Comparison of ENCODE assay signal across 9 cellular contexts in the genomic region with DNA sequence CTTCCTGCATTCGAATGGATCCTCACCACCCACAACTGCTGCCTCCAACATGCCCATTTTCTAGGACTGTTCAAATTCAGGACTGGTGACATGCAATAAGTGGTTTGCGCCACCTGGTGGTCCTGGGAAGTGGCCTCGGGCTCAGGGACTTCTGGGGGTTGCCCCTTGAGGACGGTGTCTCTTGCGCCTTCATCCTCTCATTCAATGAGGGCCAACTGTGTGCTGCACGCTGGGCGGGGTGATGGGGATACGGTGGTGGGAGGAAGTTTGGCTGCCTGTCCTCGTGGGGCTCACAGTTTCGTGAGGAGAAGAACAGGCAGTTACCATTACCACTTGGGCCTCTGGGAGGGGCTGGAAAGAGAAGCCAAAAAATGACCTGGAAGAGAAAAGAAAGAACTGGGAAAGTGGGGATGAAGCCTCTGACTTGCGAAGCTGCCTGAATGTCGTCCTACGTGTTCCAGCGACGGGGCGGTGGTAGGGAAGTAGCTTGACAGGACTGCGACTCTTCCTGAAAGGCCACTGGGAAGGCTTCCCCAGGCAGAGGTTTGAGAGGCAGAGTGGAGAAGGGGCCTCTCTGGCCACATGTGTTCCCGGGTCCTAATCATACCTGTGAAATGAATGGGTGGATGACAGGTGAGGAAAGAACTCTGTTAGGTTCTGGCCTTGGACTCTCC. TPM values are rescaled to one million over a fixed set of nuclear protein-coding genes. Genes with fewer than 3 reads are reported as not detected.
DNase-seq lines count a peak whose midpoint lies in the region; FAIRE-seq and TF ChIP-seq lines count a peak whose summit lies in the region.
"Had no signal": no experiment of that assay in that cellular context is flagged by ENCODE, and none has a peak within 500 bp of the region (broad histone marks: within the 10 kb centered on the region; RNA-seq: fewer than 3 reads in every experiment).

No MANE protein-coding gene starts in this region.

- no peak overlapping the region for H3K4me3 ChIP-seq in HFF-Myc (replicated peaks; ENCODE audit: low read depth, low read length)
- H3K4me3 ChIP-seq in mesendoderm (ENCODE audit: low read length), result no peak overlapping the region

- H4K5ac ChIP-seq in mesendoderm (ENCODE audit: low read length), result no peak overlapping the region

- H3K9me3 Mint-ChIP-seq in activated CD4-positive, alpha-beta memory T cell treated with anti-CD3 and anti-CD28 coated beads, Interleukin-2, amount 10 ng/mL, durations not matched to agents 7 days and 5 days, result no peaks in the 10 kb centered on the region

- POLR2A ChIA-PET in activated CD4-positive, alpha-beta memory T cell treated with anti-CD3 and anti-CD28 coated beads, Interleukin-2, amount 10 ng/mL, durations not matched to agents 7 days and 5 days (lab: Charles Lee), result no interaction called here

- no peak overlapping the region for H2BK120ac ChIP-seq in mesendoderm (ENCODE audit: low read depth, low read length)

- no peak overlapping the region for H2BK5ac ChIP-seq in mesendoderm (ENCODE audit: low read length)

- no peaks in the 10 kb centered on the region for H3K36me3 ChIP-seq in mesendoderm (ENCODE audit: control insufficient read depth, insufficient read depth, low read length)

- H2AK5ac ChIP-seq in mesendoderm (ENCODE audit: low read length), result no peak overlapping the region

- no peaks in the 10 kb centered on the region for H3K79me2 ChIP-seq in mesendoderm (ENCODE audit: control insufficient read depth, insufficient read depth, low read length)

- H3K18ac ChIP-seq in mesendoderm (ENCODE audit: low read length), result no peak overlapping the region

- H3K4me3 Mint-ChIP-seq in activated CD4-positive, alpha-beta memory T cell treated with anti-CD3 and anti-CD28 coated beads, Interleukin-2, amount 10 ng/mL, durations not matched to agents 7 days and 5 days, result no peak overlapping the region

- peak overlapping the region; percentile 18 for H3K23ac ChIP-seq in mesendoderm (ENCODE audit: low read length)

- no peak overlapping the region for H2BK15ac ChIP-seq in mesendoderm (replicated peaks; ENCODE audit: low read depth)

- CTCF ChIA-PET in activated CD4-positive, alpha-beta memory T cell treated with anti-CD3 and anti-CD28 coated beads, Interleukin-2, amount 10 ng/mL, durations not matched to agents 7 days and 5 days (lab: Charles Lee), result interaction anchor here (0.7 to 1.6 kb wide), 3 partner anchors 58 to 124 kb away, joined by 3 to 10 read pairs (median 8); no protein-coding TSS in a partner anchor

- no peak overlapping the region for H3K56ac ChIP-seq in mesendoderm (ENCODE audit: low read length)

- H3K4ac ChIP-seq in mesendoderm (ENCODE audit: low read depth, low read length), result no peak overlapping the region

- no peak overlapping the region for H3K9ac ChIP-seq in mesendoderm (ENCODE audit: low read length)

- WGBS in mesendoderm (ENCODE audit: extremely low coverage, insufficient coverage, low lambda C conversion rate), result no CpG with 5 or more reads among the region's 18 CpGs

- H3K27ac ChIP-seq in mesendoderm (ENCODE audit: low read depth, low read length), result no peak overlapping the region

- H3K79me1 ChIP-seq in mesendoderm (ENCODE audit: low read length), result no peaks in the 10 kb centered on the region

- H3K4me1 Mint-ChIP-seq in activated CD4-positive, alpha-beta memory T cell treated with anti-CD3 and anti-CD28 coated beads, Interleukin-2, amount 10 ng/mL, durations not matched to agents 7 days and 5 days, result peaks cover 8% of the 10 kb centered on the region

- H3K4me2 ChIP-seq in mesendoderm (ENCODE audit: low read length), result no peak overlapping the region

- no peak for FAIRE-seq in D721Med (lab: Jason Lieb, UNC)

- H3K36me3 Mint-ChIP-seq in activated CD4-positive, alpha-beta memory T cell treated with anti-CD3 and anti-CD28 coated beads, Interleukin-2, amount 10 ng/mL, durations not matched to agents 7 days and 5 days (ENCODE audit: low read depth), result no peaks in the 10 kb centered on the region

- H3K27ac Mint-ChIP-seq in activated CD4-positive, alpha-beta memory T cell treated with anti-CD3 and anti-CD28 coated beads, Interleukin-2, amount 10 ng/mL, durations not matched to agents 7 days and 5 days, result no peak overlapping the region

- H3K27me3 Mint-ChIP-seq in activated CD4-positive, alpha-beta memory T cell treated with anti-CD3 and anti-CD28 coated beads, Interleukin-2, amount 10 ng/mL, durations not matched to agents 7 days and 5 days, result peaks cover 45% of the 10 kb centered on the region

- H4K8ac ChIP-seq in mesendoderm (ENCODE audit: low read depth, low read length), result no peak overlapping the region

- no peaks in the 10 kb centered on the region for H3K4me1 ChIP-seq in mesendoderm (ENCODE audit: control insufficient read depth, low read depth, low read length)

- DNase-seq in D721Med (ENCODE audit: insufficient read length, low spot score) (peak; percentile 65), HFF-Myc (ENCODE audit: extremely low read depth, low read depth) (peak; percentile 24), NCI-H526 (lab: John Stamatoyannopoulos, UW) (peak; percentile 80 to 91), mesendoderm (peak; percentile 87), T1000 (lab: John Stamatoyannopoulos, UW) (no peak)
- DNase-seq in activated CD4-positive, alpha-beta memory T cell treated with anti-CD3 and anti-CD28 coated beads, Interleukin-2, amount 10 ng/mL, durations not matched to agents 7 days and 5 days, result peak; percentile 66
- peak; percentile 59 for DNase-seq in effector CD4-positive, alpha-beta T cell
- DNase-seq in stimulated activated CD8-positive, alpha-beta memory T cell treated with anti-CD3 and anti-CD28 coated beads, Interleukin-2, amount 100 ng/mL, for 48 hours (ENCODE audit: low read depth in 2 of 2), result peak; percentile 70 to 73

- TF ChIP-seq CTCF in D721Med (IDR thresholded peaks at IDR 0.05; ENCODE audit: insufficient read depth, missing control alignments), result peak; percentile 90
- peak; percentile 78 for TF ChIP-seq CTCF in HFF-Myc (IDR thresholded peaks at IDR 0.05; ENCODE audit: low read depth, low read length, missing control alignments)

- peaks cover 12% of the 10 kb centered on the region for H3K27me3 ChIP-seq in mesendoderm (ENCODE audit: insufficient read depth, low read length, poor library complexity)

RNA-seq across cellular contexts. Expression of a gene that starts 49.0 kb away (rescaled TPM):
- not detected for total RNA-seq in activated CD4-positive, alpha-beta memory T cell treated with anti-CD3 and anti-CD28 coated beads, Interleukin-2, amount 10 ng/mL, durations not matched to agents 7 days and 5 days
- 0.04 TPM for polyA plus RNA-seq in mesendoderm (2013, experiment 1 of 2)
- polyA plus RNA-seq in mesendoderm (2013, experiment 2 of 2), result 0.03 TPM
- total RNA-seq: activated CD8-positive, alpha-beta memory T cell treated with anti-CD3 and anti-CD28 coated beads for 36 hours had no signal
